Comparison of ENCODE assay signal across 1 cellular context in genomic region chr22:41237707-41238569, GRCh38.
TF ChIP-seq lines count a peak whose summit lies in the region.

No MANE protein-coding gene starts in this region.

TF ChIP-seq in H1, 55 proteins besides CTCF, POLR2A, EP300 and RAD21:
- TF ChIP-seq SP1 (IDR thresholded peaks at IDR 0.05; ENCODE audit: low read depth, low read length) = no peak
- TF ChIP-seq PHF8 (conservative IDR thresholded peaks at IDR 0.05; ENCODE audit: low read depth, low read length) = no peak
- no peak for TF ChIP-seq RNF2 (IDR thresholded peaks at IDR 0.05; ENCODE audit: borderline replicate concordance, low read depth, low read length, missing control alignments, poor library complexity, severe bottlenecking)
- TF ChIP-seq SIRT6 (IDR thresholded peaks at IDR 0.05; ENCODE audit: low read length) = no peak
- no peak for TF ChIP-seq SRF (IDR thresholded peaks at IDR 0.05; ENCODE audit: low read depth, low read length)
- TF ChIP-seq, protein P1, sequence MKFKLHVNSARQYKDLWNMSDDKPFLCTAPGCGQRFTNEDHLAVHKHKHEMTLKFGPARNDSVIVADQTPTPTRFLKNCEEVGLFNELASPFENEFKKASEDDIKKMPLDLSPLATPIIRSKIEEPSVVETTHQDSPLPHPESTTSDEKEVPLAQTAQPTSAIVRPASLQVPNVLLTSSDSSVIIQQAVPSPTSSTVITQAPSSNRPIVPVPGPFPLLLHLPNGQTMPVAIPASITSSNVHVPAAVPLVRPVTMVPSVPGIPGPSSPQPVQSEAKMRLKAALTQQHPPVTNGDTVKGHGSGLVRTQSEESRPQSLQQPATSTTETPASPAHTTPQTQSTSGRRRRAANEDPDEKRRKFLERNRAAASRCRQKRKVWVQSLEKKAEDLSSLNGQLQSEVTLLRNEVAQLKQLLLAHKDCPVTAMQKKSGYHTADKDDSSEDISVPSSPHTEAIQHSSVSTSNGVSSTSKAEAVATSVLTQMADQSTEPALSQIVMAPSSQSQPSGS (IDR thresholded peaks at IDR 0.05; ENCODE audit: low read length) = no peak
- TF ChIP-seq JUND (IDR thresholded peaks at IDR 0.05; ENCODE audit: low read length) = no peak
- TF ChIP-seq SAP30 (IDR thresholded peaks at IDR 0.05; ENCODE audit: insufficient read depth, insufficient replicate concordance, low read length) = no peak
- TF ChIP-seq RXRA (IDR thresholded peaks at IDR 0.05; ENCODE audit: insufficient read depth, low read depth, low read length) = no peak
- peak; percentile 24 for TF ChIP-seq CTBP2 (IDR thresholded peaks at IDR 0.05; ENCODE audit: borderline replicate concordance, insufficient read depth, insufficient read length, low read length)
- no peak for TF ChIP-seq GTF2F1 (IDR thresholded peaks at IDR 0.05; ENCODE audit: borderline replicate concordance, low read depth, low read length)
- TF ChIP-seq CREB1 (IDR thresholded peaks at IDR 0.05) = peak; percentile 38; the same call in 1 of the 2 replicates
- TF ChIP-seq CBX5 (IDR thresholded peaks at IDR 0.05; ENCODE audit: low read depth, low read length) = no peak
- no peak for TF ChIP-seq TEAD4 (IDR thresholded peaks at IDR 0.05; ENCODE audit: low read depth, low read length)
- no peak for TF ChIP-seq TAF7 (optimal IDR thresholded peaks at IDR 0.05; ENCODE audit: borderline replicate concordance, low read depth, low read length)
- TF ChIP-seq BACH1 (IDR thresholded peaks at IDR 0.05; ENCODE audit: low read length) = peak; percentile 9; the same call in 1 of the 2 replicates
- no peak for TF ChIP-seq NANOG (IDR thresholded peaks at IDR 0.05; ENCODE audit: insufficient read depth, low read depth, low read length, poor library complexity, severe bottlenecking)
- TF ChIP-seq, protein P2, sequence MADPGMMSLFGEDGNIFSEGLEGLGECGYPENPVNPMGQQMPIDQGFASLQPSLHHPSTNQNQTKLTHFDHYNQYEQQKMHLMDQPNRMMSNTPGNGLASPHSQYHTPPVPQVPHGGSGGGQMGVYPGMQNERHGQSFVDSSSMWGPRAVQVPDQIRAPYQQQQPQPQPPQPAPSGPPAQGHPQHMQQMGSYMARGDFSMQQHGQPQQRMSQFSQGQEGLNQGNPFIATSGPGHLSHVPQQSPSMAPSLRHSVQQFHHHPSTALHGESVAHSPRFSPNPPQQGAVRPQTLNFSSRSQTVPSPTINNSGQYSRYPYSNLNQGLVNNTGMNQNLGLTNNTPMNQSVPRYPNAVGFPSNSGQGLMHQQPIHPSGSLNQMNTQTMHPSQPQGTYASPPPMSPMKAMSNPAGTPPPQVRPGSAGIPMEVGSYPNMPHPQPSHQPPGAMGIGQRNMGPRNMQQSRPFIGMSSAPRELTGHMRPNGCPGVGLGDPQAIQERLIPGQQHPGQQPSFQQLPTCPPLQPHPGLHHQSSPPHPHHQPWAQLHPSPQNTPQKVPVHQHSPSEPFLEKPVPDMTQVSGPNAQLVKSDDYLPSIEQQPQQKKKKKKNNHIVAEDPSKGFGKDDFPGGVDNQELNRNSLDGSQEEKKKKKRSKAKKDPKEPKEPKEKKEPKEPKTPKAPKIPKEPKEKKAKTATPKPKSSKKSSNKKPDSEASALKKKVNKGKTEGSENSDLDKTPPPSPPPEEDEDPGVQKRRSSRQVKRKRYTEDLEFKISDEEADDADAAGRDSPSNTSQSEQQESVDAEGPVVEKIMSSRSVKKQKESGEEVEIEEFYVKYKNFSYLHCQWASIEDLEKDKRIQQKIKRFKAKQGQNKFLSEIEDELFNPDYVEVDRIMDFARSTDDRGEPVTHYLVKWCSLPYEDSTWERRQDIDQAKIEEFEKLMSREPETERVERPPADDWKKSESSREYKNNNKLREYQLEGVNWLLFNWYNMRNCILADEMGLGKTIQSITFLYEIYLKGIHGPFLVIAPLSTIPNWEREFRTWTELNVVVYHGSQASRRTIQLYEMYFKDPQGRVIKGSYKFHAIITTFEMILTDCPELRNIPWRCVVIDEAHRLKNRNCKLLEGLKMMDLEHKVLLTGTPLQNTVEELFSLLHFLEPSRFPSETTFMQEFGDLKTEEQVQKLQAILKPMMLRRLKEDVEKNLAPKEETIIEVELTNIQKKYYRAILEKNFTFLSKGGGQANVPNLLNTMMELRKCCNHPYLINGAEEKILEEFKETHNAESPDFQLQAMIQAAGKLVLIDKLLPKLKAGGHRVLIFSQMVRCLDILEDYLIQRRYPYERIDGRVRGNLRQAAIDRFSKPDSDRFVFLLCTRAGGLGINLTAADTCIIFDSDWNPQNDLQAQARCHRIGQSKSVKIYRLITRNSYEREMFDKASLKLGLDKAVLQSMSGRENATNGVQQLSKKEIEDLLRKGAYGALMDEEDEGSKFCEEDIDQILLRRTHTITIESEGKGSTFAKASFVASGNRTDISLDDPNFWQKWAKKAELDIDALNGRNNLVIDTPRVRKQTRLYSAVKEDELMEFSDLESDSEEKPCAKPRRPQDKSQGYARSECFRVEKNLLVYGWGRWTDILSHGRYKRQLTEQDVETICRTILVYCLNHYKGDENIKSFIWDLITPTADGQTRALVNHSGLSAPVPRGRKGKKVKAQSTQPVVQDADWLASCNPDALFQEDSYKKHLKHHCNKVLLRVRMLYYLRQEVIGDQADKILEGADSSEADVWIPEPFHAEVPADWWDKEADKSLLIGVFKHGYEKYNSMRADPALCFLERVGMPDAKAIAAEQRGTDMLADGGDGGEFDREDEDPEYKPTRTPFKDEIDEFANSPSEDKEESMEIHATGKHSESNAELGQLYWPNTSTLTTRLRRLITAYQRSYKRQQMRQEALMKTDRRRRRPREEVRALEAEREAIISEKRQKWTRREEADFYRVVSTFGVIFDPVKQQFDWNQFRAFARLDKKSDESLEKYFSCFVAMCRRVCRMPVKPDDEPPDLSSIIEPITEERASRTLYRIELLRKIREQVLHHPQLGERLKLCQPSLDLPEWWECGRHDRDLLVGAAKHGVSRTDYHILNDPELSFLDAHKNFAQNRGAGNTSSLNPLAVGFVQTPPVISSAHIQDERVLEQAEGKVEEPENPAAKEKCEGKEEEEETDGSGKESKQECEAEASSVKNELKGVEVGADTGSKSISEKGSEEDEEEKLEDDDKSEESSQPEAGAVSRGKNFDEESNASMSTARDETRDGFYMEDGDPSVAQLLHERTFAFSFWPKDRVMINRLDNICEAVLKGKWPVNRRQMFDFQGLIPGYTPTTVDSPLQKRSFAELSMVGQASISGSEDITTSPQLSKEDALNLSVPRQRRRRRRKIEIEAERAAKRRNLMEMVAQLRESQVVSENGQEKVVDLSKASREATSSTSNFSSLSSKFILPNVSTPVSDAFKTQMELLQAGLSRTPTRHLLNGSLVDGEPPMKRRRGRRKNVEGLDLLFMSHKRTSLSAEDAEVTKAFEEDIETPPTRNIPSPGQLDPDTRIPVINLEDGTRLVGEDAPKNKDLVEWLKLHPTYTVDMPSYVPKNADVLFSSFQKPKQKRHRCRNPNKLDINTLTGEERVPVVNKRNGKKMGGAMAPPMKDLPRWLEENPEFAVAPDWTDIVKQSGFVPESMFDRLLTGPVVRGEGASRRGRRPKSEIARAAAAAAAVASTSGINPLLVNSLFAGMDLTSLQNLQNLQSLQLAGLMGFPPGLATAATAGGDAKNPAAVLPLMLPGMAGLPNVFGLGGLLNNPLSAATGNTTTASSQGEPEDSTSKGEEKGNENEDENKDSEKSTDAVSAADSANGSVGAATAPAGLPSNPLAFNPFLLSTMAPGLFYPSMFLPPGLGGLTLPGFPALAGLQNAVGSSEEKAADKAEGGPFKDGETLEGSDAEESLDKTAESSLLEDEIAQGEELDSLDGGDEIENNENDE (IDR thresholded peaks at IDR 0.05; ENCODE audit: insufficient replicate concordance, low read length) = no peak
- TF ChIP-seq HDAC6 (IDR thresholded peaks at IDR 0.05; ENCODE audit: low read depth, low read length) = no peak
- no peak for TF ChIP-seq RFX5 (IDR thresholded peaks at IDR 0.05; ENCODE audit: borderline replicate concordance, low read depth, low read length)
- no peak for TF ChIP-seq E2F6 (IDR thresholded peaks at IDR 0.05)
- no peak for TF ChIP-seq CEBPB (IDR thresholded peaks at IDR 0.05; ENCODE audit: low read depth, low read length)
- TF ChIP-seq KDM4A (IDR thresholded peaks at IDR 0.05; ENCODE audit: low read depth, low read length, severe bottlenecking) = peak; percentile 33
- no peak for TF ChIP-seq JUN (IDR thresholded peaks at IDR 0.05; ENCODE audit: low read depth, low read length)
- TF ChIP-seq SIN3A (conservative IDR thresholded peaks at IDR 0.05 in 1 of 2, IDR thresholded peaks at IDR 0.05 in 1 of 2; ENCODE audit: low read depth in 1 of 2, low read length in 2 of 2) = peak in 1 of 2 experiments; percentile 31; a peak in 1 of 4 replicates
- TF ChIP-seq POLR2AphosphoS5 (IDR thresholded peaks at IDR 0.05; ENCODE audit: low read depth, low read length) = no peak
- no peak for TF ChIP-seq FOSL1 (IDR thresholded peaks at IDR 0.05; ENCODE audit: insufficient read depth, low read depth, low read length)
- TF ChIP-seq KDM5A (IDR thresholded peaks at IDR 0.05; ENCODE audit: low read length) = no peak
- no peak for TF ChIP-seq SIX5 (IDR thresholded peaks at IDR 0.05; ENCODE audit: low read depth, low read length)
- no peak for TF ChIP-seq SUZ12 (IDR thresholded peaks at IDR 0.05; ENCODE audit: low read length)
- TF ChIP-seq BCL11A (IDR thresholded peaks at IDR 0.05; ENCODE audit: low read depth in 2 of 2, low read length in 2 of 2) = no peak
- TF ChIP-seq EGR1 (IDR thresholded peaks at IDR 0.05; ENCODE audit: borderline replicate concordance, low read depth, low read length) = peak; percentile 40; the same call in 1 of the 2 replicates
- TF ChIP-seq CHD1 (IDR thresholded peaks at IDR 0.05; ENCODE audit: low read depth, low read length) = no peak
- peak; percentile 50; the same call in 1 of the 2 replicates for TF ChIP-seq YY1 (IDR thresholded peaks at IDR 0.05; ENCODE audit: low read depth, low read length)
- no peak for TF ChIP-seq KDM1A (IDR thresholded peaks at IDR 0.05; ENCODE audit: borderline replicate concordance, low read length)
- no peak for TF ChIP-seq POU5F1 (IDR thresholded peaks at IDR 0.05; ENCODE audit: low read depth, low read length)
- 0 out of 2 replicates have a peak, but pooled peaks have one; percentile 23 for TF ChIP-seq TAF1 (IDR thresholded peaks at IDR 0.05; ENCODE audit: low read depth, low read length)
- peak; percentile 43; the same call in 1 of the 2 replicates for TF ChIP-seq RBBP5 (IDR thresholded peaks at IDR 0.05; ENCODE audit: borderline replicate concordance, low read depth, low read length)
- no peak for TF ChIP-seq TCF12 (IDR thresholded peaks at IDR 0.05; ENCODE audit: low read depth, low read length)
- TF ChIP-seq GABPA (IDR thresholded peaks at IDR 0.05; ENCODE audit: borderline replicate concordance, insufficient read depth, low read length) = peak; percentile 70; the same call in 1 of the 2 replicates
- peak; percentile 18 for TF ChIP-seq ASH2L (IDR thresholded peaks at IDR 0.05; ENCODE audit: low read length)
- TF ChIP-seq BRCA1 (IDR thresholded peaks at IDR 0.05; ENCODE audit: low read depth, low read length) = no peak
- no peak; a peak in 1 of 4 replicates for TF ChIP-seq HDAC2 (IDR thresholded peaks at IDR 0.05; ENCODE audit: borderline replicate concordance in 1 of 2, low read depth in 2 of 2, low read length in 2 of 2)
- no peak for TF ChIP-seq MAFK (IDR thresholded peaks at IDR 0.05; ENCODE audit: low read depth, low read length)
- TF ChIP-seq MAX (IDR thresholded peaks at IDR 0.05) = 0 out of 2 replicates have a peak, but pooled peaks have one; percentile 46
- TF ChIP-seq SP4 (IDR thresholded peaks at IDR 0.05; ENCODE audit: low read length) = no peak
- no peak; the same call in 1 of the 2 replicates for TF ChIP-seq TBP (IDR thresholded peaks at IDR 0.05; ENCODE audit: low read depth, low read length)
- TF ChIP-seq EZH2 (IDR thresholded peaks at IDR 0.05; ENCODE audit: low read depth, low read length, severe bottlenecking) = no peak
- TF ChIP-seq CBX8 (IDR thresholded peaks at IDR 0.05; ENCODE audit: borderline replicate concordance, low read depth, low read length) = no peak
- no peak for TF ChIP-seq ATF3 (IDR thresholded peaks at IDR 0.05; ENCODE audit: insufficient read depth, low read depth, low read length)
- TF ChIP-seq NRF1 (IDR thresholded peaks at IDR 0.05; ENCODE audit: low read depth, low read length) = no peak
- no peak for TF ChIP-seq SP2 (IDR thresholded peaks at IDR 0.05; ENCODE audit: low read length)
- no peak for TF ChIP-seq USF2 (IDR thresholded peaks at IDR 0.05; ENCODE audit: low read length)
- no peak for TF ChIP-seq ZNF274 (IDR thresholded peaks at IDR 0.05; ENCODE audit: borderline replicate concordance, extremely low read depth, low read length)
- TF ChIP-seq CHD2 (IDR thresholded peaks at IDR 0.05; ENCODE audit: low read length) = no peak
